Comparison of ENCODE assay signal across 7 cellular contexts in the genomic region with DNA sequence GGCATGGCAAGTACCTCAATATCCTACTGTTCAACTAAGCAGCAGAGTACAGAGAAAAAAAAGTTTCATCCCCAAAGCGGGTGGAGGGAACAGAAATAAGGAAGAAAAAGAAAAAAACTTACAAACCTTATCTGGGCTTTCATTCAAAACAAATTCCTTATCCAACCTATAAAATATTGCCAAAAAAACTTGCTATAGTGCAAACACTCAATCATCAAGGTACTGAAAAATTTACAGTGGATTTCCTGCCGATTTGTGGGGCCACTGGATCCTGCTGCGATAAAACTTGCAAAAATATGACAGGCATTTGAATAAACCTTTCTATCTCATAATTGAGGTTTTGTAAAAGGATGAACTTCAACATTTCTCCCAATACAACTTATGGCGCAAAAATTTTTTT.
"Had no signal": no experiment of that assay in that cellular context is flagged by ENCODE, and none has a peak within 500 bp of the region (broad histone marks: within the 10 kb centered on the region; RNA-seq: fewer than 3 reads in every experiment).

No MANE protein-coding gene starts in this region.

- H3K27ac ChIP-seq: HL-60 had no signal

- H3K4me3 ChIP-seq: GM23338 had no signal

- DNase-seq: H9, HCEC 1CT, HFFc6 had no signal

- H3K27me3 Mint-ChIP-seq: IgD-negative memory B cell had no signal

- H3K36me3 Mint-ChIP-seq: IgD-negative memory B cell had no signal

- H3K9me3 Mint-ChIP-seq: GM23338, HFFc6 had no signal

- ATAC-seq: GM23338, HepG2 had no signal

- H3K4me3 Mint-ChIP-seq: GM23338, H9, HFFc6, IgD-negative memory B cell had no signal

- H3K4me1 Mint-ChIP-seq: IgD-negative memory B cell had no signal

- H3K27ac Mint-ChIP-seq: HFFc6, IgD-negative memory B cell had no signal
